ENCODE assay signal across 8 cellular contexts in the genomic region with DNA sequence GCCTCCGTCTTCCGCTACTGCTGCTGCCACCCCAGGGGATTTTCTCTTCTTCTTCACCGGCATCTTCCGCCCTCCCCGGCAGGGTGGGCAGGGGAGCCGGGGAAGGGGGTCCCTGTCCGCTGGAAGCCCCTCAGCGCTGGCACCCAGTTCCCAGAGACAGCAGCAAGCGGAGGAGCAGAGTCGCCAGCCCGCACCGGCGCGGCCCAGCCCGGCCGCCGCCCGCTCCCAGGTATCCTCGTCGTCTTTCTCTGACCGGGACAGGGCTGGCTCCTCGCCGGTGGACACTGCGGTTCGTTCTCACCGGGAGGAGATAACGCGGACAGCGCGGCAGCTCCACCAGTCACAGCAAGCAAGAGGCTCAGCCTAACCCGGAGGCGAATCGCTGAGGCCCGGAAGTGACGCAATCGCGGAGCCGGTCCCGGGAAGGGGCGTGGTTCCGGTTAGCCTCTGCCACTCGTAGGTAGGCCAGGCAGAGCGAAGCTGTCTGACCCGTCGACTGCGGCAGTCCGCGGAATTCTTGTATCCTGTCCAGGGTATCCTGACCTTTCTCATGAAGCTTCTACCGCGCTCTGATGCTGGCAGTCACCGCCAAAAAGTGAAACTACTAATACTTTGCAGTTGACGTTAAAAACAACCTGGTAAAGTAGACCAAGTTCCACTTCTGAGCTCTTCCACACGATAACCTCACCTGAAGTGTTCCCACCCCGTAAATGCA. TPM values are rescaled to one million over a fixed set of nuclear protein-coding genes. Genes with fewer than 3 reads are reported as not detected.
DNase-seq lines count a peak whose midpoint lies in the region; ATAC-seq and TF ChIP-seq lines count a peak whose summit lies in the region.

TSS of gene DCUN1D5 (minus strand) at position 351 of the 715 bp plus-strand sequence. CDS start at position 63, 288 bp downstream.

- DNase-seq in DMS79 treated with DMSO at 0.1 percent for 48 hours (lab: John Stamatoyannopoulos, UW): peak; percentile 85
- DNase-seq in Karpas-422: peak; percentile 100
- peak; percentile 95 for DNase-seq in RKO (ENCODE audit: low spot score)
- DNase-seq in activated T-helper 1 cell treated with Interleukin-2 at 50 U/mL for 16 hours (ENCODE audit: low read depth): peak; percentile 93
- DNase-seq in esophagus squamous epithelium (lab: John Stamatoyannopoulos, UW): peak; percentile 63
- peak; percentile 95 for DNase-seq in myocyte (ENCODE audit: low read depth)
- peak; percentile 88 to 94 for DNase-seq in stimulated activated CD8-positive, alpha-beta memory T cell treated with anti-CD3 and anti-CD28 coated beads, Interleukin-7, amount 100 ng/mL, for 48 hours (ENCODE audit: extremely low read depth in 1 of 2, low read depth in 1 of 2)

- intact Hi-C loops in esophagus squamous epithelium (cut with DNase I): no loop called here

- H3K9me3 ChIP-seq in Karpas-422 (ENCODE audit: low read length): no peaks in the 10 kb centered on the region
- H3K9me3 ChIP-seq in esophagus squamous epithelium: no peaks in the 10 kb centered on the region

- H3K4me2 ChIP-seq in Karpas-422 (ENCODE audit: low read depth, low read length, poor library complexity, severe bottlenecking): peak within 1 kb of the TSS; percentile 73

- peaks cover 57% of the 10 kb centered on the region for H3K79me2 ChIP-seq in Karpas-422 (ENCODE audit: low read length)

- H2AFZ ChIP-seq in Karpas-422 (ENCODE audit: low read length): peak within 1 kb of the TSS; percentile 54

- peaks cover 35% of the 10 kb centered on the region for H4K20me1 ChIP-seq in Karpas-422 (ENCODE audit: insufficient read depth, low read depth, low read length)

- H3K27me3 ChIP-seq in Karpas-422 (ENCODE audit: low read length) (no peaks in the 10 kb centered on the region), esophagus squamous epithelium (peaks cover 0 to 38% (median 0%) of the 10 kb centered on the region in 4 donors)

- no peaks in the 10 kb centered on the region; the same call in 1 of the 2 replicates for H3K9me2 ChIP-seq in Karpas-422 (replicated peaks; ENCODE audit: insufficient read depth, low read length)

- TF ChIP-seq POLR2A in esophagus squamous epithelium (IDR thresholded peaks at IDR 0.05): peak in 2 of 4 donors; percentile 60 to 82

- H3K36me3 ChIP-seq in Karpas-422 (ENCODE audit: insufficient read depth, low read length): peaks cover 31% of the 10 kb centered on the region
- peaks cover 0 to 16% (median 0%) of the 10 kb centered on the region in 3 donors for H3K36me3 ChIP-seq in esophagus squamous epithelium

- ATAC-seq in GM21825 (IDR thresholded peaks at IDR 0.05; ENCODE audit: unreplicated experiment): peak; percentile 99

- H3K27ac ChIP-seq in Karpas-422 (ENCODE audit: low read length): peak within 1 kb of the TSS; percentile 69
- H3K27ac ChIP-seq in esophagus squamous epithelium: peak within 1 kb of the TSS; percentile 87 to 94 (median 91)

- H3K9ac ChIP-seq in Karpas-422 (ENCODE audit: low read length): peak within 1 kb of the TSS; percentile 95

- 0 to 1% methylated on average over 23 to 29 of the region's 54 CpGs for WGBS in esophagus squamous epithelium, 2 donors

- H3K4me3 ChIP-seq in Karpas-422 (ENCODE audit: low read length) (peak within 1 kb of the TSS; percentile 88), esophagus squamous epithelium (peak within 1 kb of the TSS; percentile 77 to 98 (median 90))

- H3K4me1 ChIP-seq in Karpas-422 (ENCODE audit: low read length) (peaks cover 45% of the 10 kb centered on the region), esophagus squamous epithelium (peaks cover 7 to 41% (median 10%) of the 10 kb centered on the region in 3 donors)

- TF ChIP-seq CTCF in esophagus squamous epithelium (IDR thresholded peaks at IDR 0.05): peak in 1 of 6 experiments; percentile 8

RNA-seq across cellular contexts. Expression of gene DCUN1D5, which starts in this region (rescaled TPM):
- 243 and 322 TPM in 2 replicates for total RNA-seq in Karpas-422 (2014; rRNA removed; shearing (Covaris generic); ENCODE audit: low replicate concordance)
- 10 to 100 TPM; 50.0 to 88.0 (median 63.9) TPM for total RNA-seq in esophagus squamous epithelium
- 65.3 and 81.5 TPM in 2 replicates for total RNA-seq in myocyte
- polyA plus RNA-seq in myocyte (2012): 41.8 TPM

Comparison
In these comparisons a context has a peak if more than half of its experiments do, and no peak if none do; other contexts are left out.
1. Peak in every context shown above with its lines: DNase-seq, ATAC-seq, H3K4me3 ChIP-seq and H3K27ac ChIP-seq.